Comparison of ENCODE assay signal across 1 cellular context in the genomic region with DNA sequence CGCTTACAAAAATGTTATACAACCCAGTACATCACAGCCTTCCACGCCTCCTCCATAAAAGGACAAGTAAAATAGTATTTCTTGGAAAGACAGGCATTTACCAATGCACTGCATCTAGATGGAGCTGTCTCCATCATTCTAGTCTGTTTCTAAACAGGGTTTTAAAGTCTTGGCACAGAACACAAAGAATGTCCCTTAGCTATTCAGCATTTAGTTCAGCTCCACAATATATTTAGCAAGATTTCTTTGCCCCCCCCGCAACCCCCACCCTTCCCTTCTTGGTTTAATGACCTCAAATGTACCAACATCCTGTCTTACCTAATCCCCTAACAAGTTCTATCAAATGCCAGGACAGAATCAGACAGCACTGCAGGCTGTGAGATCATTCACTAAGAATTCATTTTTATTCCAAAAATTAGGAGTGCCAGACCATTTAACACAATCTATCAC.
TF ChIP-seq lines count a peak whose summit lies in the region.

No MANE protein-coding gene starts in this region.

TF ChIP-seq in IMR-90, 13 proteins besides CTCF, POLR2A, EP300 and RAD21 (continued from another document):
- no peak; the same call in 1 of the 2 replicates for TF ChIP-seq MAFK (IDR thresholded peaks at IDR 0.05; ENCODE audit: low read depth, low read length)
- TF ChIP-seq RCOR1 (IDR thresholded peaks at IDR 0.05; ENCODE audit: insufficient replicate concordance, low read length), result no peak
- TF ChIP-seq, protein P1, sequence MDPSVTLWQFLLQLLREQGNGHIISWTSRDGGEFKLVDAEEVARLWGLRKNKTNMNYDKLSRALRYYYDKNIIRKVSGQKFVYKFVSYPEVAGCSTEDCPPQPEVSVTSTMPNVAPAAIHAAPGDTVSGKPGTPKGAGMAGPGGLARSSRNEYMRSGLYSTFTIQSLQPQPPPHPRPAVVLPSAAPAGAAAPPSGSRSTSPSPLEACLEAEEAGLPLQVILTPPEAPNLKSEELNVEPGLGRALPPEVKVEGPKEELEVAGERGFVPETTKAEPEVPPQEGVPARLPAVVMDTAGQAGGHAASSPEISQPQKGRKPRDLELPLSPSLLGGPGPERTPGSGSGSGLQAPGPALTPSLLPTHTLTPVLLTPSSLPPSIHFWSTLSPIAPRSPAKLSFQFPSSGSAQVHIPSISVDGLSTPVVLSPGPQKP (IDR thresholded peaks at IDR 0.05; ENCODE audit: borderline replicate concordance, low read depth, low read length), result no peak
